ENCODE assay signal across 7 cellular contexts in the genomic region with DNA sequence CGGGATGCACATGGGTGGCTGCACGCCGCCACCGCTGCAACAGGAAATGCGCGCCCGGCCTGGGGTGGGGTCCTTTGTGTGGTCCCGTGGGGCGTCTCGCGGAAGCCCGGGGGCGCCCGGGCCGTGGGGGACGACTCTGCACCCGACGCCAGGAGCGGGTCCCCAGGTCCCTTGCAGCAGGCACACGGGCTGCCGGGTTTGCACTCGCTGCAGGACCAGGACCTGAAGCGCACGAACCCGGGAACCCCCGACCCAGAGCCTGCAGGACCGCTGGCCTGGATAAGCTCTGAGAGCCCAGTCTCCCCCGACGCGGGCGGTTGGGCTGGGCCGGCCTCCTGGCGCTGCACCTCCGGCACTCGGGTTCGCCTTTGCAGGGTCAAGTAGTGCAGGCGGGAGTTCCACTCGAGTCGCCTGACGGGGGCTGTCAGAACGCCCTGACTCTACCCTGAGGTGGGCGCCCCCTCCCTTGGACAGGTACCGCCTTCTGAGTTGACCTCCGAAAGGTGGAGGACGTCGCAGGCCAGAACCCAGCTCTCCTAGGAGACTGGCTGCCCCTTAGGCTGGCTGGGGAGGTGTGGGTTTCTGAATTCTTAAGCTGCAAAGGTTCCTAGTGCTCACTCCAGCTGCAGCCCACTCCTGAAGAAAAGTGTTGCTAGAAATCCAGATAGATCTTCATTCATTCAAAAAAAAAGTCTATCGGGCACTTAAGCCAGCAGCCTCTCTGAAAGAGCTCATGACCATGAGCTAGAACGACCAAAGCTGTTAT.
A peak's percentile ranks its signal among the peaks of the same experiment; 100 is the strongest.
DNase-seq lines count a peak whose midpoint lies in the region; ATAC-seq and TF ChIP-seq lines count a peak whose summit lies in the region.

No MANE protein-coding gene starts in this region.

- peak overlapping the region; percentile 60 for H3K4me3 ChIP-seq in GM12864 (ENCODE audit: low read depth, low read length)
- H3K4me3 ChIP-seq in HFF-Myc (replicated peaks; ENCODE audit: low read depth, low read length), result peak overlapping the region; percentile 49
- H3K4me3 ChIP-seq in parathyroid adenoma (ENCODE audit: low read depth, low read length), result no peak overlapping the region

- peak overlapping the region; percentile 67 for H2AFZ ChIP-seq in parathyroid adenoma

- no peaks in the 10 kb centered on the region for H3K4me1 ChIP-seq in parathyroid adenoma

- no peaks in the 10 kb centered on the region for H3K9me3 ChIP-seq in parathyroid adenoma (ENCODE audit: control insufficient read depth, low read length)

- ATAC-seq in GM18858 (IDR thresholded peaks at IDR 0.05; ENCODE audit: unreplicated experiment), result no peak

- no peak overlapping the region for H3K9ac ChIP-seq in parathyroid adenoma

- peaks cover 20% of the 10 kb centered on the region for H3K79me2 ChIP-seq in parathyroid adenoma

- H3K27me3 ChIP-seq in parathyroid adenoma (ENCODE audit: control insufficient read depth, insufficient read depth, low read length), result no peaks in the 10 kb centered on the region

- TF ChIP-seq CTCF in GM12864 (IDR thresholded peaks at IDR 0.05; ENCODE audit: low read depth, low read length, missing control alignments), result no peak
- TF ChIP-seq CTCF in HFF-Myc (IDR thresholded peaks at IDR 0.05; ENCODE audit: low read depth, low read length, missing control alignments), result no peak
- TF ChIP-seq CTCF in parathyroid adenoma (IDR thresholded peaks at IDR 0.05), result no peak

- peak overlapping the region; percentile 77 for H3K4me2 ChIP-seq in parathyroid adenoma (ENCODE audit: low read length)

- DNase-seq in GM12864 (ENCODE audit: low read depth) (no peak), HFF-Myc (ENCODE audit: extremely low read depth, low read depth) (no peak), T follicular helper cell (ENCODE audit: low read depth) (peak; percentile 4), glomerular visceral epithelial cell (ENCODE audit: extremely low spot score) (peak; percentile 9)
- no peak for DNase-seq in activated CD4-positive, alpha-beta T cell treated with anti-CD3 and anti-CD28 coated beads, Interleukin-2, amount 50 U/mL, for 1 hour

- no peak overlapping the region for H3K27ac ChIP-seq in parathyroid adenoma

- H3K36me3 ChIP-seq in parathyroid adenoma (ENCODE audit: control insufficient read depth, insufficient read depth, low read length), result no peaks in the 10 kb centered on the region

Comparison
In these comparisons a context has a peak if more than half of its experiments do, and no peak if none do; other contexts are left out.
1. DNase-seq: peak in T follicular helper cell (single experiment) and glomerular visceral epithelial cell (single experiment); none in GM12864 (single experiment), HFF-Myc (single experiment) and activated CD4-positive, alpha-beta T cell treated with anti-CD3 and anti-CD28 coated beads, Interleukin-2, amount 50 U/mL, for 1 hour (single experiment).